Comparison of ENCODE assay signal across 1 cellular context in genomic region chr1:212827377-212827776, GRCh38.
A peak's percentile ranks its signal among the peaks of the same experiment; 100 is the strongest.
TF ChIP-seq lines count a peak whose summit lies in the region.

No MANE protein-coding gene starts in this region.

TF ChIP-seq in HepG2, 621 proteins besides CTCF, POLR2A, EP300 and RAD21 (continued from another document):
- TF ChIP-seq ZNF570 (CRISPR knock-in tag; IDR thresholded peaks at IDR 0.05; ENCODE audit: borderline replicate concordance) = no peak
- no peak for TF ChIP-seq SAFB2 (CRISPR knock-in tag; IDR thresholded peaks at IDR 0.05; ENCODE audit: borderline replicate concordance, low read depth)
- no peak for TF ChIP-seq SMARCE1 (IDR thresholded peaks at IDR 0.05; ENCODE audit: borderline replicate concordance)
- no peak for TF ChIP-seq NFKB2 (CRISPR knock-in tag; IDR thresholded peaks at IDR 0.05; ENCODE audit: borderline replicate concordance)
- 0 out of 2 replicates have a peak, but pooled peaks have one; percentile 21 for TF ChIP-seq YEATS4 (CRISPR knock-in tag; IDR thresholded peaks at IDR 0.05; ENCODE audit: borderline replicate concordance)
- TF ChIP-seq JUN (CRISPR knock-in tag; IDR thresholded peaks at IDR 0.05) = no peak
- no peak for TF ChIP-seq ZNF317 (CRISPR knock-in tag; IDR thresholded peaks at IDR 0.05)
- TF ChIP-seq STAT6 (CRISPR knock-in tag; IDR thresholded peaks at IDR 0.05; ENCODE audit: borderline replicate concordance) = no peak
- no peak for TF ChIP-seq ZNF207 (IDR thresholded peaks at IDR 0.05; ENCODE audit: borderline replicate concordance)
- no peak for TF ChIP-seq ZBTB40 (IDR thresholded peaks at IDR 0.05)
- TF ChIP-seq ZBTB40 (CRISPR knock-in tag; IDR thresholded peaks at IDR 0.05) = no peak
- no peak for TF ChIP-seq HMG20B (CRISPR knock-in tag; conservative IDR thresholded peaks at IDR 0.05)
- TF ChIP-seq MTF1 (CRISPR knock-in tag; IDR thresholded peaks at IDR 0.05) = no peak
- TF ChIP-seq U2AF1 (optimal IDR thresholded peaks at IDR 0.05; ENCODE audit: low read depth, low read length) = no peak
- no peak for TF ChIP-seq RCOR2 (CRISPR knock-in tag; IDR thresholded peaks at IDR 0.05)
- no peak for TF ChIP-seq PATZ1 (CRISPR knock-in tag; IDR thresholded peaks at IDR 0.05)
- TF ChIP-seq ZFAT (CRISPR knock-in tag; conservative IDR thresholded peaks at IDR 0.05) = no peak
- no peak for TF ChIP-seq BORCS8-MEF2B (CRISPR knock-in tag; IDR thresholded peaks at IDR 0.05)
- TF ChIP-seq IKZF4 (CRISPR knock-in tag; IDR thresholded peaks at IDR 0.05; ENCODE audit: borderline replicate concordance, low read depth, not compliant biosample characterization) = no peak
- no peak for TF ChIP-seq ZBTB49 (CRISPR knock-in tag; IDR thresholded peaks at IDR 0.05; ENCODE audit: borderline replicate concordance)
- TF ChIP-seq ZNF609 (CRISPR knock-in tag; IDR thresholded peaks at IDR 0.05; ENCODE audit: borderline replicate concordance) = no peak
- TF ChIP-seq PCBP2 (optimal IDR thresholded peaks at IDR 0.05; ENCODE audit: low read depth, low read length, poor library complexity, severe bottlenecking) = no peak
- no peak for TF ChIP-seq RFXANK (CRISPR knock-in tag; IDR thresholded peaks at IDR 0.05)
- 0 out of 2 replicates have a peak, but pooled peaks have one; percentile 45 for TF ChIP-seq POGK (CRISPR knock-in tag; conservative IDR thresholded peaks at IDR 0.05)
- TF ChIP-seq ZNF569 (CRISPR knock-in tag; IDR thresholded peaks at IDR 0.05; ENCODE audit: borderline replicate concordance) = no peak
